Comparison of ENCODE assay signal across 8 cellular contexts in genomic region chr12:11884661-11885060, GRCh38.
DNase-seq lines count a peak whose midpoint lies in the region; ATAC-seq, FAIRE-seq and TF ChIP-seq lines count a peak whose summit lies in the region.

No MANE protein-coding gene starts in this region.

- ATAC-seq in WTC11: no peak

- DNase-seq in WTC11 (ENCODE audit: low spot score): no peak
- DNase-seq in kidney glomerular epithelial cell (lab: John Stamatoyannopoulos, UW): peak; percentile 21
- no peak for DNase-seq in smooth muscle cell (lab: John Stamatoyannopoulos, UW; ENCODE audit: unreplicated experiment)
- no peak for DNase-seq in activated naive CD4-positive, alpha-beta T cell treated with anti-CD3 and anti-CD28 coated beads, Interleukin-2, amount 50 U/mL, for 16 hours
- no peak for DNase-seq in H54 (ENCODE audit: insufficient read length, low spot score)
- DNase-seq in putamen (ENCODE audit: low spot score): no peak
- no peak for DNase-seq in HUDEP-2 (lab: John Stamatoyannopoulos, UW; ENCODE audit: unreplicated experiment in 76 of 76)

- CTCF ChIA-PET in WTC11 (lab: Charles Lee): no interaction called here

- no peaks in the 10 kb centered on the region for H4K20me1 ChIP-seq in smooth muscle cell (ENCODE audit: low read depth)

- H3K79me2 ChIP-seq in smooth muscle cell (ENCODE audit: low read depth): no peaks in the 10 kb centered on the region

- 0 out of 2 replicates have a peak overlapping the region, but pooled peaks have one; percentile 23 for H3K27ac Mint-ChIP-seq in WTC11

- H3K27ac ChIP-seq in HUES48 (ENCODE audit: low read depth, low read length): peak overlapping the region; percentile 78
- peak overlapping the region; percentile 92 for H3K27ac ChIP-seq in smooth muscle cell (ENCODE audit: low read depth)

- H3K4me2 ChIP-seq in smooth muscle cell: no peak overlapping the region

- TF ChIP-seq POLR2A in H54 (IDR thresholded peaks at IDR 0.05; ENCODE audit: low read depth, low read length): no peak

- H3K4me1 Mint-ChIP-seq in WTC11: peaks cover 11% of the 10 kb centered on the region

- H3K9me3 Mint-ChIP-seq in WTC11: no peaks in the 10 kb centered on the region

- H3K36me3 Mint-ChIP-seq in WTC11: peaks cover 21% of the 10 kb centered on the region

- H3K9ac ChIP-seq in HUES48 (ENCODE audit: low read depth, low read length): no peak overlapping the region
- no peak overlapping the region for H3K9ac ChIP-seq in smooth muscle cell (ENCODE audit: low read depth)

- no peak overlapping the region for H2AFZ ChIP-seq in smooth muscle cell (ENCODE audit: low read depth)

- POLR2A ChIA-PET in WTC11 (lab: Charles Lee): no interaction called here

- H3K4me3 ChIP-seq in HUES48 (ENCODE audit: low read depth, low read length) (no peak overlapping the region), smooth muscle cell (no peak overlapping the region)

- H3K36me3 ChIP-seq in HUES48 (ENCODE audit: control insufficient read depth, insufficient read depth, low read length): peaks cover 16% of the 10 kb centered on the region; the same call in 1 of the 2 replicates
- H3K36me3 ChIP-seq in smooth muscle cell (ENCODE audit: low read depth): no peaks in the 10 kb centered on the region

- no peaks in the 10 kb centered on the region for H3F3A ChIP-seq in smooth muscle cell (ENCODE audit: low read depth)

- H3K9me3 ChIP-seq in HUES48 (ENCODE audit: control insufficient read depth, insufficient read depth, low read length): no peaks in the 10 kb centered on the region
- no peaks in the 10 kb centered on the region for H3K9me3 ChIP-seq in smooth muscle cell (replicated peaks; ENCODE audit: low read depth)

- H3K4me1 ChIP-seq in HUES48 (ENCODE audit: control insufficient read depth, insufficient read depth, low read length) (peaks cover 10% of the 10 kb centered on the region), smooth muscle cell (ENCODE audit: low read depth) (peaks cover 9% of the 10 kb centered on the region)

- no peak for TF ChIP-seq CTCF in WTC11 (IDR thresholded peaks at IDR 0.05)
- no peak for TF ChIP-seq CTCF in smooth muscle cell (IDR thresholded peaks at IDR 0.05; ENCODE audit: borderline replicate concordance, insufficient read depth, poor library complexity, severe bottlenecking)

- no peak for FAIRE-seq in H54 (lab: Jason Lieb, UNC)

- H3K27me3 ChIP-seq in HUES48 (ENCODE audit: control insufficient read depth, insufficient read depth, low read length) (no peaks in the 10 kb centered on the region), smooth muscle cell (ENCODE audit: low read depth) (no peaks in the 10 kb centered on the region)

- 80% methylated on average over 4 of the region's 4 CpGs for WGBS in smooth muscle cell (ENCODE audit: low lambda C conversion rate)

- no peak overlapping the region for H3K4me3 Mint-ChIP-seq in WTC11

- no peaks in the 10 kb centered on the region for H3K27me3 Mint-ChIP-seq in WTC11 (ENCODE audit: low read depth)

TF ChIP-seq in WTC11, 78 proteins besides CTCF, POLR2A, EP300 and RAD21:
- TF ChIP-seq, protein P1, sequence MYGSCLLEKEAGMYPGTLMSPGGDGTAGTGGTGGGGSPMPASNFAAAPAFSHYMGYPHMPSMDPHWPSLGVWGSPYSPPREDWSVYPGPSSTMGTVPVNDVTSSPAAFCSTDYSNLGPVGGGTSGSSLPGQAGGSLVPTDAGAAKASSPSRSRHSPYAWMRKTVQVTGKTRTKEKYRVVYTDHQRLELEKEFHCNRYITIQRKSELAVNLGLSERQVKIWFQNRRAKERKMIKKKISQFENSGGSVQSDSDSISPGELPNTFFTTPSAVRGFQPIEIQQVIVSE (CRISPR knock-in tag; IDR thresholded peaks at IDR 0.05; ENCODE audit: borderline replicate concordance): no peak
- TF ChIP-seq, protein P2, sequence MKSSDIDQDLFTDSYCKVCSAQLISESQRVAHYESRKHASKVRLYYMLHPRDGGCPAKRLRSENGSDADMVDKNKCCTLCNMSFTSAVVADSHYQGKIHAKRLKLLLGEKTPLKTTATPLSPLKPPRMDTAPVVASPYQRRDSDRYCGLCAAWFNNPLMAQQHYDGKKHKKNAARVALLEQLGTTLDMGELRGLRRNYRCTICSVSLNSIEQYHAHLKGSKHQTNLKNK (CRISPR knock-in tag; IDR thresholded peaks at IDR 0.05): no peak
- no peak for TF ChIP-seq NFATC4 (CRISPR knock-in tag; IDR thresholded peaks at IDR 0.05)
- TF ChIP-seq FOXP1 (CRISPR knock-in tag; IDR thresholded peaks at IDR 0.05; ENCODE audit: borderline replicate concordance): no peak
- no peak for TF ChIP-seq MXD4 (CRISPR knock-in tag; IDR thresholded peaks at IDR 0.05; ENCODE audit: borderline replicate concordance)
TF ChIP-seq in WTC11: peak in this region for 0.
